ENCODE assay signal across 8 cellular contexts in the genomic region with DNA sequence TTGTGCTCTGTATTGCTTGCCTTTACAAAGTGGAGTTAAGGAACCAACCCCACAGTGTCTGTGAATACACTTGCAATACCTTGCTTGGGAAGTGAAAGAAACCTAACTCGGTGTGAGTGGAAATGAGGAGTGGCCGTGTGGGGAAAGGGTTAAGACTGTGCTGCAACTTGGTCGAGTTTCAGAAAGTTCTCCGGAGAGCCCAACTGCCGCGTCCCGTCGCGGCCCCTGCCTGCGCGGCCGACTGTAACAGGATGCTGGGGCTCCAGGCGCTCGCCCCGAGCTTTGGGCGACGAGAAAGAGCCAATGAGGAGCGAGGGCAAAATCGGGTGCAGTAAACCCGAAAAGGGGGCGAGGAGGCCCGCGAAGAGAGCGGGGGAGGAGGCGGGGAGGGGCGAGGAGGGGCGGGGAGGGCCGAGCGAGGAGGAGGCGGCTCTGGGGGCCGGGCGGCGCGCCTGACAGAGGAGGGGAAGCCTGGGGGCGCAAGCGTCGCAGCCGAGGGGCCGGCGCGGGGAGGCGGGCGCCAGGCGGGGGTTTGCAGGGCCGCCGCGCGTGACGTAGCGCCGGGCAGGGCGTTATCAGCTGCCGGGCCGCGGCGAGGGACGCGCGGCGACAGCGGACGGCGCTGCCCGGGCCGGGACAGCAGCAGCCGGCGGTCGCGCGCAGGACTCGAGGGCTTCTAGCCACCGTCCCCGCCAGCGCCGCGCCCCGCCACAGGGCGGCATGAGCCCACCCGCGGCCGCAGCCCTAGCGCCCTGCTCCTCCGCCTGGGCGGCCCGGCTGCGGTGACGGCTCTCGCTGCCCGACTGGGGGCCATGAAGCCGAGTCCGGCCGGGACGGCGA. TPM values are rescaled to one million over a fixed set of nuclear protein-coding genes. Genes with fewer than 3 reads are reported as not detected.
DNase-seq lines count a peak whose midpoint lies in the region; ATAC-seq, FAIRE-seq and TF ChIP-seq lines count a peak whose summit lies in the region.

A gene with protein sequence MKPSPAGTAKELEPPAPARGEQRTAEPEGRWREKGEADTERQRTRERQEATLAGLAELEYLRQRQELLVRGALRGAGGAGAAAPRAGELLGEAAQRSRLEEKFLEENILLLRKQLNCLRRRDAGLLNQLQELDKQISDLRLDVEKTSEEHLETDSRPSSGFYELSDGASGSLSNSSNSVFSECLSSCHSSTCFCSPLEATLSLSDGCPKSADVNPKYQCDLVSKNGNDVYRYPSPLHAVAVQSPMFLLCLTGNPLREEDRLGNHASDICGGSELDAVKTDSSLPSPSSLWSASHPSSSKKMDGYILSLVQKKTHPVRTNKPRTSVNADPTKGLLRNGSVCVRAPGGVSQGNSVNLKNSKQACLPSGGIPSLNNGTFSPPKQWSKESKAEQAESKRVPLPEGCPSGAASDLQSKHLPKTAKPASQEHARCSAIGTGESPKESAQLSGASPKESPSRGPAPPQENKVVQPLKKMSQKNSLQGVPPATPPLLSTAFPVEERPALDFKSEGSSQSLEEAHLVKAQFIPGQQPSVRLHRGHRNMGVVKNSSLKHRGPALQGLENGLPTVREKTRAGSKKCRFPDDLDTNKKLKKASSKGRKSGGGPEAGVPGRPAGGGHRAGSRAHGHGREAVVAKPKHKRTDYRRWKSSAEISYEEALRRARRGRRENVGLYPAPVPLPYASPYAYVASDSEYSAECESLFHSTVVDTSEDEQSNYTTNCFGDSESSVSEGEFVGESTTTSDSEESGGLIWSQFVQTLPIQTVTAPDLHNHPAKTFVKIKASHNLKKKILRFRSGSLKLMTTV (plus strand): TSS at position 572 of the 840 bp plus-strand sequence. CDS start 241 bp downstream, at position 813.

- H3K36me3 Mint-ChIP-seq in GM23338 (ENCODE audit: low read depth): peaks cover 19% of the 10 kb centered on the region
- H3K36me3 Mint-ChIP-seq in activated CD8-positive, alpha-beta memory T cell treated with anti-CD3 and anti-CD28 coated beads, Interleukin-2, amount 10 ng/mL, durations not matched to agents 7 days and 5 days: no peaks in the 10 kb centered on the region
- H3K36me3 Mint-ChIP-seq in stimulated activated naive B cell treated with anti-CD40 and anti-IgM and Interleukin-4, amounts not matched to agents 10 μg/mL and 1 μg/mL and 100 μg/mL, for 72 hours: peaks cover 3 to 4% of the 10 kb centered on the region in 2 donors

- H4K20me1 ChIP-seq in GM23338 (replicated peaks; ENCODE audit: insufficient read depth) (no peaks in the 10 kb centered on the region), MM.1S (ENCODE audit: insufficient read depth, low read length) (no peaks in the 10 kb centered on the region)

- H3K4me1 Mint-ChIP-seq in GM23338: peaks cover 51% of the 10 kb centered on the region
- H3K4me1 Mint-ChIP-seq in activated CD8-positive, alpha-beta memory T cell treated with anti-CD3 and anti-CD28 coated beads, Interleukin-2, amount 10 ng/mL, durations not matched to agents 7 days and 5 days: peaks cover 13% of the 10 kb centered on the region
- peaks cover 25 to 48% of the 10 kb centered on the region in 2 donors for H3K4me1 Mint-ChIP-seq in stimulated activated naive B cell treated with anti-CD40 and anti-IgM and Interleukin-4, amounts not matched to agents 10 μg/mL and 1 μg/mL and 100 μg/mL, for 72 hours

- H3K79me2 ChIP-seq in GM23338 (replicated peaks; ENCODE audit: insufficient read depth) (peaks cover 15% of the 10 kb centered on the region), MM.1S (ENCODE audit: low read length) (no peaks in the 10 kb centered on the region)

- H3K9me3 ChIP-seq in MM.1S (replicated peaks; ENCODE audit: insufficient read depth, low read length) (no peaks in the 10 kb centered on the region), mononuclear cell (ENCODE audit: low read depth, low read length) (no peaks in the 10 kb centered on the region)

- H3K4me2 ChIP-seq in GM23338 (peak within 1 kb of the TSS; percentile 91), MM.1S (ENCODE audit: low read depth, low read length) (peak within 1 kb of the TSS; percentile 70)

- H3K27me3 Mint-ChIP-seq in GM23338 (ENCODE audit: insufficient read depth, low read depth, poor library complexity): peaks cover 27% of the 10 kb centered on the region
- H3K27me3 Mint-ChIP-seq in activated CD8-positive, alpha-beta memory T cell treated with anti-CD3 and anti-CD28 coated beads, Interleukin-2, amount 10 ng/mL, durations not matched to agents 7 days and 5 days: peaks cover 76% of the 10 kb centered on the region
- H3K27me3 Mint-ChIP-seq in stimulated activated naive B cell treated with anti-CD40 and anti-IgM and Interleukin-4, amounts not matched to agents 10 μg/mL and 1 μg/mL and 100 μg/mL, for 72 hours: no peaks in the 10 kb centered on the region

- peak within 1 kb of the TSS; percentile 73 for H3K4me3 ChIP-seq in GM23338
- H3K4me3 ChIP-seq in MM.1S (ENCODE audit: low read length): peak within 1 kb of the TSS; percentile 48
- H3K4me3 ChIP-seq in mononuclear cell (ENCODE audit: low read length): peak within 1 kb of the TSS; percentile 50

- H2AFZ ChIP-seq in GM23338: peak within 1 kb of the TSS; percentile 80
- H2AFZ ChIP-seq in MM.1S (ENCODE audit: low read length): peak within 1 kb of the TSS; percentile 35; the same call in 1 of the 2 replicates

- H3K9ac ChIP-seq in MM.1S (ENCODE audit: low read length): no peak within 1 kb of the TSS

- peak within 1 kb of the TSS; percentile 85 for H3K4me3 Mint-ChIP-seq in GM23338
- peak within 1 kb of the TSS; percentile 74 for H3K4me3 Mint-ChIP-seq in activated CD8-positive, alpha-beta memory T cell treated with anti-CD3 and anti-CD28 coated beads, Interleukin-2, amount 10 ng/mL, durations not matched to agents 7 days and 5 days
- H3K4me3 Mint-ChIP-seq in stimulated activated naive B cell treated with anti-CD40 and anti-IgM and Interleukin-4, amounts not matched to agents 10 μg/mL and 1 μg/mL and 100 μg/mL, for 72 hours: peak within 1 kb of the TSS; percentile 98 to 99

- H3K27me3 ChIP-seq in GM23338 (ENCODE audit: insufficient read depth): peaks cover 26% of the 10 kb centered on the region
- H3K27me3 ChIP-seq in MM.1S (replicated peaks; ENCODE audit: insufficient read depth, low read length): no peaks in the 10 kb centered on the region
- H3K27me3 ChIP-seq in mononuclear cell (ENCODE audit: insufficient read depth, low read length): peaks cover 25% of the 10 kb centered on the region

- peak within 1 kb of the TSS; percentile 58; the same call in 1 of the 2 replicates for H3K27ac Mint-ChIP-seq in GM23338
- H3K27ac Mint-ChIP-seq in activated CD8-positive, alpha-beta memory T cell treated with anti-CD3 and anti-CD28 coated beads, Interleukin-2, amount 10 ng/mL, durations not matched to agents 7 days and 5 days: no peak within 1 kb of the TSS
- H3K27ac Mint-ChIP-seq in stimulated activated naive B cell treated with anti-CD40 and anti-IgM and Interleukin-4, amounts not matched to agents 10 μg/mL and 1 μg/mL and 100 μg/mL, for 72 hours: peak within 1 kb of the TSS; percentile 97

- CTCF ChIA-PET in activated CD8-positive, alpha-beta memory T cell treated with anti-CD3 and anti-CD28 coated beads, Interleukin-2, amount 10 ng/mL, durations not matched to agents 7 days and 5 days (lab: Charles Lee): interaction anchor here (1.0 kb wide), 2 partner anchors 12 to 171 kb away, joined by 3 read pairs; no protein-coding TSS in a partner anchor

- no peak for FAIRE-seq in GM12891 (lab: Jason Lieb, UNC)

- H3K9me3 Mint-ChIP-seq in GM23338: no peaks in the 10 kb centered on the region; the same call in 2 of the 3 replicates
- no peaks in the 10 kb centered on the region for H3K9me3 Mint-ChIP-seq in activated CD8-positive, alpha-beta memory T cell treated with anti-CD3 and anti-CD28 coated beads, Interleukin-2, amount 10 ng/mL, durations not matched to agents 7 days and 5 days (ENCODE audit: low read depth)
- no peaks in the 10 kb centered on the region for H3K9me3 Mint-ChIP-seq in stimulated activated naive B cell treated with anti-CD40 and anti-IgM and Interleukin-4, amounts not matched to agents 10 μg/mL and 1 μg/mL and 100 μg/mL, for 72 hours

- H3K27ac ChIP-seq in GM23338 (ENCODE audit: low read depth): no peak within 1 kb of the TSS
- H3K27ac ChIP-seq in MM.1S (ENCODE audit: low read length): no peak within 1 kb of the TSS

- H3F3A ChIP-seq in GM23338 (replicated peaks; ENCODE audit: low read depth) (peaks cover 9% of the 10 kb centered on the region; the same call in 1 of the 2 replicates), MM.1S (ENCODE audit: insufficient read depth, low read length) (no peaks in the 10 kb centered on the region)

- peak; percentile 35 for DNase-seq in GM12891 (ENCODE audit: insufficient read length, low spot score)
- peak; percentile 93 for DNase-seq in GM23338 (ENCODE audit: low spot score)
- peak; percentile 36 for DNase-seq in MM.1S
- DNase-seq in activated CD8-positive, alpha-beta memory T cell treated with anti-CD3 and anti-CD28 coated beads, Interleukin-2, amount 10 ng/mL, durations not matched to agents 7 days and 5 days: peak; percentile 54
- DNase-seq in erythroblast (lab: John Stamatoyannopoulos, UW): peak; percentile 59 to 60
- DNase-seq in stimulated activated naive B cell treated with anti-CD40 and anti-IgM and Interleukin-4, amounts not matched to agents 10 μg/mL and 1 μg/mL and 100 μg/mL, for 72 hours: peak; percentile 47
- no peak for DNase-seq in DMS153 (lab: John Stamatoyannopoulos, UW)

- ATAC-seq in GM23338: peak; percentile 62
- peak; percentile 69 for ATAC-seq in activated CD8-positive, alpha-beta memory T cell treated with anti-CD3 and anti-CD28 coated beads, Interleukin-2, amount 10 ng/mL, durations not matched to agents 7 days and 5 days
- peak; percentile 64 to 74 for ATAC-seq in stimulated activated naive B cell treated with anti-CD40 and anti-IgM and Interleukin-4, amounts not matched to agents 10 μg/mL and 1 μg/mL and 100 μg/mL, for 72 hours (replicated peaks)

- H3K36me3 ChIP-seq in GM23338 (ENCODE audit: insufficient read depth) (no peaks in the 10 kb centered on the region), MM.1S (replicated peaks; ENCODE audit: insufficient read depth, low read length) (no peaks in the 10 kb centered on the region)

- no peaks in the 10 kb centered on the region for H3K9me2 ChIP-seq in GM23338 (ENCODE audit: insufficient read depth)
- H3K9me2 ChIP-seq in MM.1S (replicated peaks; ENCODE audit: insufficient read depth, low read length): no peaks in the 10 kb centered on the region

- TF ChIP-seq CTCF in GM23338 (conservative IDR thresholded peaks at IDR 0.05; ENCODE audit: low read depth in 2 of 2) (no peak; a peak in 1 of 4 replicates), MM.1S (IDR thresholded peaks at IDR 0.05; ENCODE audit: low read length) (no peak)

- TF ChIP-seq POLR2A in GM12891 (IDR thresholded peaks at IDR 0.05; ENCODE audit: low read depth, low read length): no peak
- TF ChIP-seq POLR2A in erythroblast (IDR thresholded peaks at IDR 0.05; ENCODE audit: low read length): no peak

- peaks cover 40% of the 10 kb centered on the region for H3K4me1 ChIP-seq in GM23338 (ENCODE audit: insufficient read depth)
- H3K4me1 ChIP-seq in MM.1S (ENCODE audit: low read length): no peaks in the 10 kb centered on the region
- H3K4me1 ChIP-seq in mononuclear cell (ENCODE audit: insufficient read depth, low read length): peaks cover 29% of the 10 kb centered on the region

RNA-seq across cellular contexts. Expression of the gene that starts here (rescaled TPM):
- 0.05 TPM for polyA plus RNA-seq in GM12891 (2012; ENCODE audit: low read depth, missing spikeins)
- 23.6 and 26.6 TPM in 2 replicates for total RNA-seq in GM23338 (2014; rRNA removed; shearing (Covaris generic))
- 5.1 and 5.7 TPM in 2 replicates for polyA plus RNA-seq in GM23338 (2016; fragmentation: Nextera tagmentation; extraction: Ambion mirVana)
- under 1 TPM in 1 of 2 experiments, not detected in 1; 0.21 TPM for total RNA-seq in activated CD8-positive, alpha-beta memory T cell treated with anti-CD3 and anti-CD28 coated beads, Interleukin-2, amount 10 ng/mL, durations not matched to agents 7 days and 5 days
- total RNA-seq in mononuclear cell: 4.5 TPM

Comparison
In these comparisons a context has a peak if more than half of its experiments do, and no peak if none do; other contexts are left out.
1. Peak in DNase-seq and ATAC-seq in activated CD8-positive, alpha-beta memory T cell treated with anti-CD3 and anti-CD28 coated beads, Interleukin-2, amount 10 ng/mL, durations not matched to agents 7 days and 5 days; RNA of the gene not detected or under 1 TPM.